Comparison of ENCODE assay signal across 1 cellular context in genomic region chr19:38930776-38931761, GRCh38.
A peak's percentile ranks its signal among the peaks of the same experiment; 100 is the strongest.
TF ChIP-seq lines count a peak whose summit lies in the region.

Gene MRPS12, plus strand, starts transcription at chr19:38930944. Its CDS starts 351 bp downstream, at chr19:38931295.

TF ChIP-seq in K562, 482 proteins besides CTCF, POLR2A, EP300 and RAD21 (continued from another document and continues in another):
- TF ChIP-seq MGA (IDR thresholded peaks at IDR 0.05), result peak; percentile 51
- peak; percentile 74 for TF ChIP-seq POLR2B (IDR thresholded peaks at IDR 0.05; ENCODE audit: low read depth, partially characterized antibody)
- no peak for TF ChIP-seq MAFK (IDR thresholded peaks at IDR 0.05; ENCODE audit: low read length)
- no peak for TF ChIP-seq TAL1 (IDR thresholded peaks at IDR 0.05)
- no peak for TF ChIP-seq ZHX1 (conservative IDR thresholded peaks at IDR 0.05; ENCODE audit: low read length)
- TF ChIP-seq TFAM (CRISPR knock-in tag; conservative IDR thresholded peaks at IDR 0.05), result no peak
- no peak for TF ChIP-seq ZNF280A (IDR thresholded peaks at IDR 0.05; ENCODE audit: low read depth, partially characterized antibody)
- TF ChIP-seq RCOR1 (IDR thresholded peaks at IDR 0.05; ENCODE audit: borderline replicate concordance in 1 of 2, low read depth in 2 of 2, low read length in 2 of 2), result peak in 1 of 2 experiments; percentile 27; a peak in 1 of 4 replicates
- 0 out of 2 replicates have a peak, but pooled peaks have one; percentile 59 for TF ChIP-seq FOXP4 (CRISPR knock-in tag; IDR thresholded peaks at IDR 0.05; ENCODE audit: borderline replicate concordance)
- TF ChIP-seq TEAD2 (tag; IDR thresholded peaks at IDR 0.05), result no peak
- no peak for TF ChIP-seq ZBED1 (IDR thresholded peaks at IDR 0.05)
- no peak for TF ChIP-seq GATAD2B (IDR thresholded peaks at IDR 0.05; ENCODE audit: borderline replicate concordance)
- peak; percentile 94 for TF ChIP-seq CREM (IDR thresholded peaks at IDR 0.05; ENCODE audit: low read depth)
- no peak for TF ChIP-seq E2F3 (CRISPR knock-in tag; IDR thresholded peaks at IDR 0.05)
- no peak for TF ChIP-seq CTBP1 (IDR thresholded peaks at IDR 0.05; ENCODE audit: borderline replicate concordance)
- TF ChIP-seq HMG20B (CRISPR knock-in tag; IDR thresholded peaks at IDR 0.05), result no peak
- no peak for TF ChIP-seq CAMTA2 (CRISPR knock-in tag; conservative IDR thresholded peaks at IDR 0.05)
- no peak for TF ChIP-seq ZNF175 (CRISPR knock-in tag; IDR thresholded peaks at IDR 0.05; ENCODE audit: low read depth)
- no peak for TF ChIP-seq SRSF7 (optimal IDR thresholded peaks at IDR 0.05; ENCODE audit: low read depth, low read length)
- TF ChIP-seq HDAC1 (IDR thresholded peaks at IDR 0.05), result peak; percentile 15 to 80; a peak in 1 of 4 replicates
- no peak for TF ChIP-seq ZNF41 (CRISPR knock-in tag; conservative IDR thresholded peaks at IDR 0.05)
- no peak for TF ChIP-seq SIX5 (IDR thresholded peaks at IDR 0.05; ENCODE audit: borderline replicate concordance in 1 of 2, insufficient read depth in 1 of 2, low read depth in 1 of 2, low read length in 2 of 2)
- 0 out of 2 replicates have a peak, but pooled peaks have one; percentile 21 for TF ChIP-seq NR2C2 (CRISPR knock-in tag; IDR thresholded peaks at IDR 0.05)
- TF ChIP-seq NR2C2 (tag; IDR thresholded peaks at IDR 0.05), result peak; percentile 89
- peak; percentile 71; the same call in 1 of the 2 replicates for TF ChIP-seq ZBTB40 (IDR thresholded peaks at IDR 0.05)
- no peak for TF ChIP-seq ZBTB40 (CRISPR knock-in tag; IDR thresholded peaks at IDR 0.05)
